Comparison of ENCODE assay signal across 10 cellular contexts in the genomic region with DNA sequence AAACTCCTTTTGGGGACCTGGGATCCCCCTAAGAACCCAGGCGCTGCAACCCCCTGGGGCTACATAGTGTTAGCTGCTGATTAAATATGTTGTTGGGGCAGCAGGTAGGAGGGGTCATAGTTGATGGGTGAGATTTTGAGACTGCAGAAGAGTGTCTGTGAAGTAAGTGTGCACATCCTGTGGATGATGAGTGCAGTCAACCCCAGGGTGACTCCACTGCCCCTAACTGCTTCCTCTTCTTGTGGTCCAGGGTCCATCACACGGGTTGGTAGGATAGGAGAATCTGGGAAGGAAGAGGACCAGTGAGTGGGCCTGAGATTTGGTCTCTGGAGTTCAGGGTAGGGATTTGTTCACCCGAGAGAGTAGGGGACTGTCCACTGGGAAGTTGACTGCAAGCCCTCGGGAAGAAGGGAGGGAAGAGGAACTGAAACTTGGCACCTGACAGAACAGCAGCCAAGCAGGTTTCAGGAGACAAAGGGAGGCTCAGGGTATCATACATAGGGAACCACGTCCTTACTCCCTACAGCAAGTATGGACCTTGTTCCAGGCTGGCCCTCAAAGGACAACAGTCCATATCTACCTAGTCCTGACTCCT. TPM values are rescaled to one million over a fixed set of nuclear protein-coding genes. Genes with fewer than 3 reads are reported as not detected.
DNase-seq lines count a peak whose midpoint lies in the region; ATAC-seq and TF ChIP-seq lines count a peak whose summit lies in the region.
"Had no signal": no experiment of that assay in that cellular context is flagged by ENCODE, and none has a peak within 500 bp of the region (broad histone marks: within the 10 kb centered on the region; RNA-seq: fewer than 3 reads in every experiment).

No MANE protein-coding gene starts in this region.

- no peak for TF ChIP-seq POLR2A in uterus (IDR thresholded peaks at IDR 0.05)

- no peak for TF ChIP-seq CTCF in heart right ventricle (IDR thresholded peaks at IDR 0.05)
- no peak for TF ChIP-seq CTCF in lower lobe of right lung (IDR thresholded peaks at IDR 0.05)
- TF ChIP-seq CTCF in uterus (IDR thresholded peaks at IDR 0.05), result no peak

- peak overlapping the region; percentile 79 for H3K4me3 Mint-ChIP-seq in activated naive CD8-positive, alpha-beta T cell

- 61 to 73% methylated on average over 5 of the region's 5 CpGs for WGBS in heart right ventricle, 2 donors

- intact Hi-C loops in heart right ventricle (cut with DNase I), result loop anchor here in 9 of 10 donors (5.0 to 10.0 kb wide), 3 partner anchors 99 to 212 kb away; no protein-coding TSS in a partner anchor
- intact Hi-C loops in Right ventricle myocardium inferior (cut with DNase I), result loop anchor here (2.0 to 10.0 kb wide), 2 partner anchors 102 to 212 kb away; no protein-coding TSS in a partner anchor
- intact Hi-C loops in lower lobe of right lung (cut with DNase I), result no loop called here
- intact Hi-C loops in uterus (cut with DNase I; ENCODE audit: low total_unique reads), result no loop called here

- H3K36me3 Mint-ChIP-seq in activated naive CD8-positive, alpha-beta T cell, result peaks cover 3% of the 10 kb centered on the region

- no peaks in the 10 kb centered on the region for H3K9me3 ChIP-seq in heart right ventricle
- H3K9me3 ChIP-seq in lower lobe of right lung, result no peaks in the 10 kb centered on the region
- H3K9me3 ChIP-seq in uterus, result no peaks in the 10 kb centered on the region

- H3K9me3 Mint-ChIP-seq in activated naive CD8-positive, alpha-beta T cell (ENCODE audit: low read depth), result no peaks in the 10 kb centered on the region

- H3K4me3 ChIP-seq in heart right ventricle (peak overlapping the region in 8 of 10 donors; percentile 42 to 63 (median 58)), lower lobe of right lung (peak overlapping the region; percentile 59), uterus (peak overlapping the region in 1 of 2 donors; percentile 46)

- H3K27ac ChIP-seq in heart right ventricle, result peak overlapping the region in 1 of 10 donors; percentile 47
- peak overlapping the region; percentile 65 for H3K27ac ChIP-seq in lower lobe of right lung
- peak overlapping the region; percentile 70 to 77 for H3K27ac ChIP-seq in uterus

- ATAC-seq in heart right ventricle, result no peak
- no peak for ATAC-seq in Right ventricle myocardium inferior
- ATAC-seq in lower lobe of right lung, result no peak
- no peak for ATAC-seq in HG02678 (IDR thresholded peaks at IDR 0.05; ENCODE audit: unreplicated experiment)
- no peak for ATAC-seq in HG03196 (IDR thresholded peaks at IDR 0.05; ENCODE audit: unreplicated experiment)
- ATAC-seq in GM21390 (IDR thresholded peaks at IDR 0.05; ENCODE audit: unreplicated experiment), result no peak

- H3K4me1 Mint-ChIP-seq in activated naive CD8-positive, alpha-beta T cell (ENCODE audit: low read depth), result peaks cover 31% of the 10 kb centered on the region

- H3K4me1 ChIP-seq in heart right ventricle (peaks cover 0 to 14% (median 0%) of the 10 kb centered on the region in 9 donors), lower lobe of right lung (no peaks in the 10 kb centered on the region), uterus (no peaks in the 10 kb centered on the region)

- no peak for DNase-seq in heart right ventricle
- DNase-seq in Right ventricle myocardium inferior (ENCODE audit: missing footprints), result no peak
- DNase-seq in lower lobe of right lung, result no peak
- DNase-seq in uterus, result no peak
- DNase-seq: DND-41, NCI-H187 had no signal

- H3K27me3 Mint-ChIP-seq in activated naive CD8-positive, alpha-beta T cell, result no peaks in the 10 kb centered on the region

- peak overlapping the region; percentile 46 for H3K27ac Mint-ChIP-seq in activated naive CD8-positive, alpha-beta T cell

- H3K27me3 ChIP-seq in heart right ventricle, result peaks cover 0 to 44% (median 0%) of the 10 kb centered on the region in 7 donors
- H3K27me3 ChIP-seq in lower lobe of right lung (ENCODE audit: low read depth), result no peaks in the 10 kb centered on the region
- no peaks in the 10 kb centered on the region for H3K27me3 ChIP-seq in uterus

- H3K36me3 ChIP-seq in heart right ventricle (no peaks in the 10 kb centered on the region), lower lobe of right lung (no peaks in the 10 kb centered on the region), uterus (no peaks in the 10 kb centered on the region)

RNA-seq across cellular contexts. Expression of a gene that starts 8.5 kb away (rescaled TPM):
- 10 to 100 TPM in 7 of 10 donors, 1 to 10 TPM in 3; 6.0 to 13.1 (median 10.9) TPM for total RNA-seq in heart right ventricle
- polyA plus RNA-seq in heart right ventricle, result 1 to 10 TPM; 5.7 to 9.6 TPM
- 9.5 TPM for total RNA-seq in Right ventricle myocardium inferior
- total RNA-seq in lower lobe of right lung, result 24.1 TPM
- total RNA-seq in uterus, result 10 to 100 TPM in 3 of 4 donors, 1 to 10 TPM in 1; 4.9 to 72.6 (median 33.5) TPM

RNA-seq across cellular contexts. Expression of a gene that starts 30.0 kb away (rescaled TPM):
- not detected for total RNA-seq in heart right ventricle
- polyA plus RNA-seq in heart right ventricle, result not detected
- total RNA-seq in Right ventricle myocardium inferior, result not detected
- total RNA-seq in lower lobe of right lung, result not detected
- total RNA-seq in uterus, result under 1 TPM in 1 of 4 donors, not detected in 3; 0.21 TPM

Comparison
In these comparisons a context has a peak if more than half of its experiments do, and no peak if none do; other contexts are left out.
1. intact Hi-C loops: an anchor here in heart right ventricle (5.0 to 10.0 kb wide) and Right ventricle myocardium inferior (2.0 to 10.0 kb wide); none called in lower lobe of right lung and uterus.